In the genomic region with DNA sequence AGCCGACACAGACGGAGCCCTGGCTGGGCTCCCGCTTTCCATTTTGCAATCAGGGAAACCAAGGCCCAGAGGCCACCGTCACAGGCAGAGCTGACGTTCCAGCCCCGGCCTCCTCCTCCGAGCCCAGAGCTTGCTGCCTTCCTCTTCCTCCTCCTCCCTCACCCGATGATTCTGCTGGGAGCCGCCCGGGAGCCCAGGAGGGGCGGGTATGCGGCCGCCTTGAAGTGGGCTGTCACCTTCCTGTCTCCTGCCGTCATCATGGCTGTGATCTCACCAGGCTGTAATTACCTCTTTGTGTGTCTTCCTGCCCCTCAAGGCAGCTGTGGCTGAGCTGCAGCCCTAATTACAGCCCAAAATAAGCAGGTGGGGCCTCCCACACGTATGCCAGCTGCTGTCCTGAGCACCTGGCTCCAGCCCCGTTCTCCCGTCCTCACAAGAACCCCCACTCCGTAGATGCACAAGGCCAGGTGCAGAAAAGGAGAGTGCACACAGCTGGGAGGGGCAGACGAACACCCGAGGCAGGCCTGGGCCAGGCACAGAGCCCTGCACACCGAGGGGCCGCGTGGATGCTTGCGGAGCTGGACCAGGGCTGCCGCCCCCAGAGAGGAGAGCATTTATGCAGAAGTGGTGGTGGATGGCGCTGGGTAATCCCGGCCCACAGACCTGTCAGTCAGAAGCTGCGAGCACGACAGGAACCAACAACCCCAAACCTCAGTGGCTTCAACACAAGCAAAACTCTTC, we compare ENCODE assay signal across 8 cellular contexts. TPM values are rescaled to one million over a fixed set of nuclear protein-coding genes. Genes with fewer than 3 reads are reported as not detected.
DNase-seq lines count a peak whose midpoint lies in the region; ATAC-seq and TF ChIP-seq lines count a peak whose summit lies in the region.

No MANE protein-coding gene starts in this region.

- POLR2A ChIA-PET in activated CD4-positive, alpha-beta memory T cell treated with anti-CD3 and anti-CD28 coated beads for 36 hours (lab: Charles Lee): interaction anchor here (1.4 to 2.4 kb wide), 4 partner anchors 18 to 60 kb away, joined by 5 to 11 read pairs (median 8); partner anchors contain the start of gene CDC34

- H3K27ac Mint-ChIP-seq in activated CD4-positive, alpha-beta memory T cell treated with anti-CD3 and anti-CD28 coated beads for 36 hours: peak overlapping the region; percentile 97
- H3K27ac Mint-ChIP-seq in nephron progenitor cell: peak overlapping the region; percentile 69

- H3K9me3 Mint-ChIP-seq in activated CD4-positive, alpha-beta memory T cell treated with anti-CD3 and anti-CD28 coated beads for 36 hours: no peaks in the 10 kb centered on the region
- H3K9me3 Mint-ChIP-seq in nephron progenitor cell: no peaks in the 10 kb centered on the region

- peaks cover 1% of the 10 kb centered on the region for H3K36me3 Mint-ChIP-seq in activated CD4-positive, alpha-beta memory T cell treated with anti-CD3 and anti-CD28 coated beads for 36 hours
- peaks cover 24% of the 10 kb centered on the region for H3K36me3 Mint-ChIP-seq in nephron progenitor cell (ENCODE audit: low read depth)

- no peak for TF ChIP-seq CTCF in nephron progenitor cell (IDR thresholded peaks at IDR 0.05)

- 13% methylated on average over 29 of the region's 29 CpGs for WGBS in ectodermal cell, 2 experiments
- WGBS in thymus: 2% methylated on average over 29 of the region's 29 CpGs

- H3K9me3 ChIP-seq in ectodermal cell (ENCODE audit: control insufficient read depth, low read length) (no peaks in the 10 kb centered on the region), thymus (ENCODE audit: control insufficient read depth) (peaks cover 1% of the 10 kb centered on the region)

- H3K4me1 Mint-ChIP-seq in activated CD4-positive, alpha-beta memory T cell treated with anti-CD3 and anti-CD28 coated beads for 36 hours (ENCODE audit: low read depth): peaks cover 42% of the 10 kb centered on the region
- peaks cover 58% of the 10 kb centered on the region for H3K4me1 Mint-ChIP-seq in nephron progenitor cell

- CTCF ChIA-PET in activated CD4-positive, alpha-beta memory T cell treated with anti-CD3 and anti-CD28 coated beads for 36 hours (lab: Charles Lee): interaction anchor here (0.6 to 2.5 kb wide), 31 partner anchors 8 to 264 kb away, joined by 3 to 66 read pairs (median 5); partner anchors contain the start of genes BSG and CDC34

- H3K4me3 ChIP-seq in ectodermal cell (ENCODE audit: insufficient read depth, low read depth, low read length) (no peak overlapping the region), thymus (ENCODE audit: low read length) (peak overlapping the region; percentile 16)

- H3K4me3 Mint-ChIP-seq in activated CD4-positive, alpha-beta memory T cell treated with anti-CD3 and anti-CD28 coated beads for 36 hours: peak overlapping the region; percentile 78
- H3K4me3 Mint-ChIP-seq in nephron progenitor cell: peak overlapping the region; percentile 67

- no peak for ATAC-seq in HG03521 (IDR thresholded peaks at IDR 0.05; ENCODE audit: unreplicated experiment)

- H3K27me3 Mint-ChIP-seq in activated CD4-positive, alpha-beta memory T cell treated with anti-CD3 and anti-CD28 coated beads for 36 hours: no peaks in the 10 kb centered on the region
- peaks cover 3% of the 10 kb centered on the region for H3K27me3 Mint-ChIP-seq in nephron progenitor cell (ENCODE audit: low read depth, poor library complexity)

- no peaks in the 10 kb centered on the region for H3K27me3 ChIP-seq in ectodermal cell (ENCODE audit: control insufficient read depth, insufficient read depth, low read length, poor library complexity, severe bottlenecking)
- no peaks in the 10 kb centered on the region for H3K27me3 ChIP-seq in thymus (ENCODE audit: control insufficient read depth, insufficient read depth)

- H3K4me1 ChIP-seq in ectodermal cell (ENCODE audit: control insufficient read depth, insufficient read depth, low read length): peaks cover 17% of the 10 kb centered on the region
- peaks cover 16% of the 10 kb centered on the region for H3K4me1 ChIP-seq in thymus (ENCODE audit: control insufficient read depth, insufficient read depth, low read length)

- H3K27ac ChIP-seq in ectodermal cell (ENCODE audit: insufficient read depth, low read depth, low read length, poor library complexity, severe bottlenecking) (peak overlapping the region; percentile 73), thymus (ENCODE audit: low read depth) (peak overlapping the region; percentile 98)

- peak; percentile 95 for DNase-seq in ELF-1 (ENCODE audit: low read depth, low spot score)
- DNase-seq in NCI-H2171 (lab: John Stamatoyannopoulos, UW): peak; percentile 85
- DNase-seq in activated CD4-positive, alpha-beta memory T cell treated with anti-CD3 and anti-CD28 coated beads for 36 hours: peak; percentile 87
- DNase-seq in nephron progenitor cell: no peak
- no peak for DNase-seq in D341Med (ENCODE audit: low spot score)

- H3K36me3 ChIP-seq in ectodermal cell (ENCODE audit: control insufficient read depth, insufficient read depth, low read length): no peaks in the 10 kb centered on the region
- peaks cover 6% of the 10 kb centered on the region for H3K36me3 ChIP-seq in thymus (ENCODE audit: control insufficient read depth, insufficient read depth)

- intact Hi-C loops in activated CD4-positive, alpha-beta memory T cell treated with anti-CD3 and anti-CD28 coated beads for 36 hours (cut with micrococcal nuclease): loop anchor here (2.0 to 5.0 kb wide), 2 partner anchors 20 to 151 kb away; partner anchors contain the start of genes CDC34 and RNF126

RNA-seq across cellular contexts. Expression of gene TPGS1, which starts 4.0 kb away (rescaled TPM):
- 1 to 10 TPM; 8.1 to 8.5 TPM for total RNA-seq in activated CD4-positive, alpha-beta memory T cell treated with anti-CD3 and anti-CD28 coated beads for 36 hours
- polyA plus RNA-seq in ectodermal cell (2013, experiment 1 of 4): 7.2 TPM
- polyA plus RNA-seq in ectodermal cell (2013, experiment 2 of 4): 4.7 TPM
- 11.5 TPM for polyA plus RNA-seq in ectodermal cell (2013, experiment 3 of 4)
- 9.6 TPM for polyA plus RNA-seq in ectodermal cell (2013, experiment 4 of 4)
- 14.3 TPM for polyA plus RNA-seq in thymus

RNA-seq across cellular contexts. Expression of gene MADCAM1, which starts 15.0 kb away (rescaled TPM):
- total RNA-seq in activated CD4-positive, alpha-beta memory T cell treated with anti-CD3 and anti-CD28 coated beads for 36 hours: under 1 TPM; 0.22 to 0.36 TPM
- 1.4 TPM for polyA plus RNA-seq in ectodermal cell (2013, experiment 1 of 4)
- polyA plus RNA-seq in ectodermal cell (2013, experiment 2 of 4): 0.69 TPM
- 0.53 TPM for polyA plus RNA-seq in ectodermal cell (2013, experiment 3 of 4)
- polyA plus RNA-seq in ectodermal cell (2013, experiment 4 of 4): 0.61 TPM
- 0.27 TPM for polyA plus RNA-seq in thymus

RNA-seq across cellular contexts. Expression of gene CDC34, which starts 20.3 kb away (rescaled TPM):
- 10 to 100 TPM; 45.9 to 46.4 TPM for total RNA-seq in activated CD4-positive, alpha-beta memory T cell treated with anti-CD3 and anti-CD28 coated beads for 36 hours
- 121 TPM for polyA plus RNA-seq in ectodermal cell (2013, experiment 1 of 4)
- 110 TPM for polyA plus RNA-seq in ectodermal cell (2013, experiment 2 of 4)
- polyA plus RNA-seq in ectodermal cell (2013, experiment 3 of 4): 105 TPM
- polyA plus RNA-seq in ectodermal cell (2013, experiment 4 of 4): 117 TPM
- 72.0 TPM for polyA plus RNA-seq in thymus

RNA-seq across cellular contexts. Expression of gene GZMM, which starts 32.6 kb away (rescaled TPM):
- 10 to 100 TPM; 27.2 to 27.4 TPM for total RNA-seq in activated CD4-positive, alpha-beta memory T cell treated with anti-CD3 and anti-CD28 coated beads for 36 hours
- polyA plus RNA-seq in ectodermal cell (2013, experiment 1 of 4): not detected
- not detected for polyA plus RNA-seq in ectodermal cell (2013, experiment 2 of 4)
- not detected for polyA plus RNA-seq in ectodermal cell (2013, experiment 3 of 4)
- polyA plus RNA-seq in ectodermal cell (2013, experiment 4 of 4): not detected
- 28.0 TPM for polyA plus RNA-seq in thymus

RNA-seq across cellular contexts. Expression of gene SHC2, which starts 50.4 kb away (rescaled TPM):
- total RNA-seq in activated CD4-positive, alpha-beta memory T cell treated with anti-CD3 and anti-CD28 coated beads for 36 hours: under 1 TPM in 1 of 2 experiments, not detected in 1; 0.21 TPM
- 27.2 TPM for polyA plus RNA-seq in ectodermal cell (2013, experiment 1 of 4)
- polyA plus RNA-seq in ectodermal cell (2013, experiment 2 of 4): 34.0 TPM
- 25.5 TPM for polyA plus RNA-seq in ectodermal cell (2013, experiment 3 of 4)
- 36.2 TPM for polyA plus RNA-seq in ectodermal cell (2013, experiment 4 of 4)
- polyA plus RNA-seq in thymus: 5.2 TPM

Comparison
In these comparisons a context has a peak if more than half of its experiments do, and no peak if none do; other contexts are left out.
1. DNase-seq: peak in ELF-1 (single experiment), NCI-H2171 (single experiment) and activated CD4-positive, alpha-beta memory T cell treated with anti-CD3 and anti-CD28 coated beads for 36 hours (single experiment); none in nephron progenitor cell (single experiment) and D341Med (single experiment).